8 cellular contexts compared by ENCODE assay signal in the genomic region with DNA sequence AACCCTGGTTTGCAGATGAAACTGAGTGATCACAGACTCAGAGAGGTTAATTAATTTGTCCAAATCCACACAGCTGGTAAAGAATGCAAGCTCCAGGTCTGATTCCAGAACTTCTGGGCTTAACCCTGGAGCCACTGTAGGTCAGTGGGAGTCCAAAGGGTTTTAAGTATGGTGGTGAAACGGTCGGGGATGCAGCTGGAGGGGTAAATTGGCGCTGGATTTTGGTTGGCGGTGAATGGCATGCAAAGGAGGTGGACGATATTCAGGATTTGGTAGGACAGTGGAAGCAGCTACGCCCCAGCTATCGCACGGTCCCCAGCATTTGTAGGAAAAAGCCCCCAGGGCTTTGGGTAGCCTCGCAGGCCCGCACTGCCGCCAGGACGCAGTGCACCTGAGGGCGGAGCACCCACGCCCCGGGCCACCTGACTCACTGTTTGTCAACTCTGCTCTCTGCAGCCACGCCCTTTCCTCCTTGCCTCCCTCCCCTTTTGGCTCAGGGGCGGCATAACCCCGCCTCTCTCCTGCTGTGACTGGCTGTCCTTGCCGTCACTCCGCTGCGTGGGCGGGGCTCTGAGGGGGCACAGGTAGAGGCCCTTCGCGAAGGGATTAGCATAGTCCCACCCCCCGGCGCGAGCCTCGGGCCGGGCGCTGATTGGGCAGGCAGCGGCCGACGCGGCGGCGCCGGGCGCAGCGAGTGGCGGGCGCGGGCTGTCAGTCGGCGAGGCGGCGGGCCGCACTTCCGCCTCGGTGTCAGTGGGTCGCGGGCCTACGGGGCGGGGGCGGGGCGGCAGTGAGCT. TPM values are rescaled to one million over a fixed set of nuclear protein-coding genes. Genes with fewer than 3 reads are reported as not detected.
DNase-seq lines count a peak whose midpoint lies in the region; ATAC-seq, FAIRE-seq and TF ChIP-seq lines count a peak whose summit lies in the region.

A gene (plus strand): TSS at position 750 of the 797 bp plus-strand sequence. CDS start 17,664 bp downstream, outside the sequence.

- DNase-seq in COLO668 (lab: John Stamatoyannopoulos, UW; ENCODE audit: unreplicated experiment) (peak; percentile 99), HTR-8/SVneo (ENCODE audit: insufficient read length, low spot score) (peak; percentile 100), NOMO-1 treated with dmso at 0.1 percent for 144 hours (lab: John Stamatoyannopoulos, UW; ENCODE audit: unreplicated experiment) (peak; percentile 95), H1 (ENCODE audit: low read depth in 1 of 2, low spot score in 2 of 2) (peak; percentile 98 to 100), mesendoderm (peak; percentile 99)
- peak; percentile 100 for DNase-seq in activated CD8-positive, alpha-beta memory T cell treated with anti-CD3 and anti-CD28 coated beads for 48 hours (ENCODE audit: low read depth in 2 of 3, low spot score in 2 of 3)
- peak; percentile 99 for DNase-seq in stimulated activated CD8-positive, alpha-beta memory T cell treated with anti-CD3 and anti-CD28 coated beads, Interleukin-15, amount 100 ng/mL, for 1 hour (ENCODE audit: low read depth)

- H3K14ac ChIP-seq in H1 (ENCODE audit: insufficient read length): no peak within 1 kb of the TSS

- no peak for TF ChIP-seq CTCF in H1 (IDR thresholded peaks at IDR 0.05; ENCODE audit: control extremely low read depth in 1 of 3, insufficient read depth in 1 of 3, low read depth in 1 of 3, low read length in 3 of 3)

- H3K36me3 ChIP-seq in H1 (ENCODE audit: control insufficient read depth in 2 of 4, insufficient read depth in 4 of 4, low read length in 3 of 4) (peaks cover 0 to 2% (median 0%) of the 10 kb centered on the region in 4 experiments; a peak in 1 of 8 replicates), mesendoderm (ENCODE audit: control insufficient read depth, insufficient read depth, low read length) (peaks cover 1% of the 10 kb centered on the region)

- peak within 1 kb of the TSS; percentile 38; the same call in 1 of the 2 replicates for H3K18ac ChIP-seq in H1 (ENCODE audit: extremely low read depth, low read length)
- peak within 1 kb of the TSS; percentile 39 for H3K18ac ChIP-seq in mesendoderm (ENCODE audit: low read length)

- H3K9ac ChIP-seq in H1 (replicated peaks in 1 of 4; ENCODE audit: extremely low read depth in 1 of 4, low read depth in 3 of 4, low read length in 3 of 4) (peak within 1 kb of the TSS in 2 of 4 experiments; percentile 36 to 86; a peak in 4 of 7 replicates), mesendoderm (ENCODE audit: low read length) (peak within 1 kb of the TSS; percentile 86)

- H3K79me1 ChIP-seq in H1 (ENCODE audit: low read depth, low read length): peaks cover 16% of the 10 kb centered on the region
- H3K79me1 ChIP-seq in mesendoderm (ENCODE audit: low read length): peaks cover 15% of the 10 kb centered on the region

- H3K56ac ChIP-seq in H1 (replicated peaks; ENCODE audit: insufficient read length, low read depth, low read length) (no peak within 1 kb of the TSS), mesendoderm (ENCODE audit: low read length) (peak within 1 kb of the TSS; percentile 89)

- H2BK5ac ChIP-seq in H1 (ENCODE audit: low read depth, low read length) (peak within 1 kb of the TSS; percentile 80; the same call in 1 of the 2 replicates), mesendoderm (ENCODE audit: low read length) (no peak within 1 kb of the TSS)

- no peak within 1 kb of the TSS for H2BK20ac ChIP-seq in H1 (ENCODE audit: low read length)

- POLR2A ChIA-PET in H1 (lab: Charles Lee; ENCODE audit: partially characterized antibody): interaction anchor here (0.9 to 2.6 kb wide), 4 partner anchors 12 to 116 kb away, joined by 3 to 7 read pairs (median 3); a partner anchor contains a TSS

- no peak for TF ChIP-seq POLR2A in H1 (IDR thresholded peaks at IDR 0.05; ENCODE audit: control extremely low read depth in 1 of 2, low read depth in 2 of 2, low read length in 2 of 2)

- H3K27ac ChIP-seq in H1 (ENCODE audit: low read depth, low read length) (no peak within 1 kb of the TSS), mesendoderm (ENCODE audit: low read depth, low read length) (no peak within 1 kb of the TSS)

- H4K20me1 ChIP-seq in H1 (replicated peaks in 1 of 2; ENCODE audit: control insufficient read depth in 1 of 2, insufficient read depth in 2 of 2, low read length in 2 of 2): peaks cover 9 to 16% of the 10 kb centered on the region in 2 experiments

- H3K79me2 ChIP-seq in H1 (ENCODE audit: control insufficient read depth in 1 of 2, insufficient read depth in 2 of 2, low read length in 2 of 2) (peaks cover 6 to 41% of the 10 kb centered on the region in 2 experiments; a peak in 3 of 4 replicates), mesendoderm (ENCODE audit: control insufficient read depth, insufficient read depth, low read length) (peaks cover 20% of the 10 kb centered on the region)

- WGBS in H1 (ENCODE audit: extremely low coverage in 1 of 2, insufficient coverage in 1 of 2, insufficient read length in 1 of 2, insufficient replicate concordance in 2 of 2, low coverage in 1 of 2, low lambda C conversion rate in 2 of 2, missing lambda C conversion rate in 1 of 2), 2 experiments: 11% methylated on average over 30 of the region's 55 CpGs; no CpG with 5 or more reads in 1 of the 2 experiments
- no CpG with 5 or more reads among the region's 55 CpGs for WGBS in mesendoderm (ENCODE audit: extremely low coverage, insufficient coverage, low lambda C conversion rate)

- TF ChIP-seq EP300 in H1 (IDR thresholded peaks at IDR 0.05; ENCODE audit: borderline replicate concordance in 1 of 2, low read depth in 2 of 2, low read length in 2 of 2): no peak

- H3K23ac ChIP-seq in H1 (ENCODE audit: insufficient read length) (no peak within 1 kb of the TSS), mesendoderm (ENCODE audit: low read length) (no peak within 1 kb of the TSS)

- H3K27me3 ChIP-seq in H1 (replicated peaks in 1 of 4; ENCODE audit: control insufficient read depth in 3 of 4, extremely low read depth in 1 of 4, insufficient read depth in 3 of 4, low read length in 3 of 4): 0 out of 7 replicates have a peak, but pooled peaks cover 0 to 3% (median 0%) of the 10 kb centered on the region in 4 experiments
- H3K27me3 ChIP-seq in mesendoderm (ENCODE audit: insufficient read depth, low read length, poor library complexity): no peaks in the 10 kb centered on the region

- peak; percentile 100 for FAIRE-seq in HTR-8/SVneo (lab: Jason Lieb, UNC)
- peak; percentile 57 for FAIRE-seq in H1 (lab: Jason Lieb, UNC)

- peaks cover 2% of the 10 kb centered on the region; the same call in 1 of the 2 replicates for H3K23me2 ChIP-seq in H1 (ENCODE audit: low read depth, low read length)

- H3K4me3 ChIP-seq in H1 (ENCODE audit: extremely low read depth in 1 of 4, insufficient read depth in 2 of 4, low read depth in 3 of 4, low read length in 4 of 4) (peak within 1 kb of the TSS; percentile 72 to 90 (median 74)), mesendoderm (ENCODE audit: low read length) (peak within 1 kb of the TSS; percentile 41)

- no peak within 1 kb of the TSS for H4K91ac ChIP-seq in H1 (replicated peaks; ENCODE audit: insufficient read length, low read length)

- H2BK15ac ChIP-seq in H1 (ENCODE audit: low read length) (no peak within 1 kb of the TSS), mesendoderm (replicated peaks; ENCODE audit: low read depth) (no peak within 1 kb of the TSS)

- no peak within 1 kb of the TSS for H2BK120ac ChIP-seq in H1 (replicated peaks; ENCODE audit: low read depth, low read length)
- H2BK120ac ChIP-seq in mesendoderm (ENCODE audit: low read depth, low read length): no peak within 1 kb of the TSS

- H3K4me2 ChIP-seq in H1 (ENCODE audit: insufficient read depth in 1 of 2, low read depth in 2 of 2, low read length in 2 of 2): peak within 1 kb of the TSS; percentile 89 to 91
- H3K4me2 ChIP-seq in mesendoderm (ENCODE audit: low read length): peak within 1 kb of the TSS; percentile 41

- H4K8ac ChIP-seq in H1 (ENCODE audit: extremely low read depth, insufficient read depth, low read length): no peak within 1 kb of the TSS
- no peak within 1 kb of the TSS for H4K8ac ChIP-seq in mesendoderm (ENCODE audit: low read depth, low read length)

- H4K5ac ChIP-seq in H1 (ENCODE audit: insufficient read length, low read depth, low read length): no peak within 1 kb of the TSS
- no peak within 1 kb of the TSS for H4K5ac ChIP-seq in mesendoderm (ENCODE audit: low read length)

- H2BK12ac ChIP-seq in H1 (ENCODE audit: low read depth, low read length): no peak within 1 kb of the TSS

- H3K4me1 ChIP-seq in H1 (replicated peaks in 1 of 4; ENCODE audit: control insufficient read depth in 3 of 4, insufficient read depth in 4 of 4, low read length in 3 of 4) (peaks cover 0 to 9% (median 6%) of the 10 kb centered on the region in 4 experiments; a peak in 5 of 7 replicates), mesendoderm (ENCODE audit: control insufficient read depth, low read depth, low read length) (no peaks in the 10 kb centered on the region)

- H2AFZ ChIP-seq in H1 (ENCODE audit: low read length): peak within 1 kb of the TSS; percentile 85

- TF ChIP-seq RAD21 in H1 (IDR thresholded peaks at IDR 0.05 in 1 of 2, conservative IDR thresholded peaks at IDR 0.05 in 1 of 2; ENCODE audit: low read depth in 2 of 2, low read length in 2 of 2): no peak

- H3K4ac ChIP-seq in H1 (replicated peaks; ENCODE audit: insufficient read length, low read depth, low read length) (no peak within 1 kb of the TSS), mesendoderm (ENCODE audit: low read depth, low read length) (no peak within 1 kb of the TSS)

- CTCF ChIA-PET in H1 (lab: Charles Lee; ENCODE audit: partially characterized antibody): no interaction called here

- H2AK5ac ChIP-seq in H1 (ENCODE audit: low read depth, low read length): no peak within 1 kb of the TSS
- no peak within 1 kb of the TSS for H2AK5ac ChIP-seq in mesendoderm (ENCODE audit: low read length)

- peak; percentile 95 for ATAC-seq in GM21367 (IDR thresholded peaks at IDR 0.05; ENCODE audit: unreplicated experiment)

- peaks cover 0 to 2% of the 10 kb centered on the region in 2 experiments; a peak in 1 of 4 replicates for H3K9me3 ChIP-seq in H1 (ENCODE audit: insufficient read depth in 2 of 2, low read depth in 1 of 2, low read length in 1 of 2)

TF ChIP-seq in H1, 55 proteins besides CTCF, POLR2A, EP300 and RAD21 (continues in another document):
- TF ChIP-seq FOSL1 (IDR thresholded peaks at IDR 0.05; ENCODE audit: insufficient read depth, low read depth, low read length) (peak; percentile 82; the same call in 1 of the 2 replicates), SP4 (IDR thresholded peaks at IDR 0.05; ENCODE audit: low read length) (peak; percentile 82; the same call in 1 of the 2 replicates), CHD2 (IDR thresholded peaks at IDR 0.05; ENCODE audit: low read length) (peak; percentile 87)

RNA-seq across cellular contexts. Expression of the gene that starts here (rescaled TPM):
- 42.4 and 42.6 TPM in 2 replicates for total RNA-seq in H1 (2021; fragmentation: NEBNext Ultra II Directional; extraction: Animal tissue kit (Norgen Biotek cat#: 25700))
- 11.7 and 16.9 TPM in 2 replicates for polyA plus RNA-seq in H1 (2011; rRNA removed)
- 17.9 TPM for polyA plus RNA-seq in H1 (2011; cell fraction: cytosol; rRNA removed)
- polyA plus RNA-seq in H1 (2011; cell fraction: nucleus; rRNA removed): 47.6 TPM
- polyA plus RNA-seq in H1 (2012, experiment 1 of 2): 21.7 to 24.9 TPM (median 23.7 TPM) in 4 replicates
- 5.0 TPM for polyA plus RNA-seq in H1 (2012, experiment 2 of 2)
- 17.0 TPM for polyA plus RNA-seq in H1 (2013, experiment 1 of 2)
- polyA plus RNA-seq in H1 (2013, experiment 2 of 2): 15.9 TPM
- polyA minus RNA-seq in H1 (2011; rRNA and poly(A)+ RNA removed): 51.4 and 59.5 TPM in 2 replicates
- polyA minus RNA-seq in H1 (2011; cell fraction: cytosol; rRNA and poly(A)+ RNA removed): 16.6 TPM
- polyA minus RNA-seq in H1 (2011; cell fraction: nucleus; rRNA and poly(A)+ RNA removed): 25.7 TPM
- 14.3 TPM for polyA plus RNA-seq in mesendoderm (2013, experiment 1 of 2)
- 14.3 TPM for polyA plus RNA-seq in mesendoderm (2013, experiment 2 of 2)
